In genomic region chr17:27977751-27978688, GRCh38 we compare ENCODE assay signal across 31 cellular contexts.
A peak's percentile ranks its signal among the peaks of the same experiment; 100 is the strongest.
DNase-seq lines count a peak whose midpoint lies in the region; ATAC-seq, FAIRE-seq and TF ChIP-seq lines count a peak whose summit lies in the region.
"Had no signal": no experiment of that assay in that cellular context is flagged by ENCODE, and none has a peak within 500 bp of the region (broad histone marks: within the 10 kb centered on the region; RNA-seq: fewer than 3 reads in every experiment).

No MANE protein-coding gene starts in this region.

- no peaks in the 10 kb centered on the region for H3K9me3 Mint-ChIP-seq in activated naive CD4-positive, alpha-beta T cell treated with anti-CD3 and anti-CD28 coated beads for 36 hours
- H3K9me3 Mint-ChIP-seq: activated naive CD4-positive, alpha-beta T cell treated with anti-CD3 and anti-CD28 coated beads, Interleukin-2, amount 10 ng/mL, durations not matched to agents 7 days and 5 days; stimulated activated naive CD8-positive, alpha-beta T cell treated with anti-CD3 and anti-CD28 coated beads, Interleukin-15, Interleukin-2, amounts not matched to agents 100 ng/mL and 50 ng/mL, for 24 hours; WTC11 had no signal

- no peak overlapping the region for H3K4me3 Mint-ChIP-seq in activated naive CD4-positive, alpha-beta T cell treated with anti-CD3 and anti-CD28 coated beads for 36 hours
- H3K4me3 Mint-ChIP-seq: activated CD8-positive, alpha-beta memory T cell treated with anti-CD3 and anti-CD28 coated beads, Interleukin-2, amount 10 ng/mL, durations not matched to agents 7 days and 5 days; activated naive CD4-positive, alpha-beta T cell treated with anti-CD3 and anti-CD28 coated beads, Interleukin-2, amount 10 ng/mL, durations not matched to agents 7 days and 5 days; CD8-positive, alpha-beta T cell; naive B cell; stimulated activated naive CD8-positive, alpha-beta T cell treated with anti-CD3 and anti-CD28 coated beads, Interleukin-15, Interleukin-2, amounts not matched to agents 100 ng/mL and 50 ng/mL, for 24 hours; WTC11 had no signal

- no peaks in the 10 kb centered on the region for H4K20me1 ChIP-seq in K562 (replicated peaks; ENCODE audit: control insufficient read depth, insufficient read depth, low read length)

- H3K36me3 ChIP-seq in heart right ventricle = no peaks in the 10 kb centered on the region
- no peaks in the 10 kb centered on the region for H3K36me3 ChIP-seq in heart left ventricle
- no peaks in the 10 kb centered on the region for H3K36me3 ChIP-seq in K562 (ENCODE audit: control insufficient read depth, insufficient read depth, low read length)
- H3K36me3 ChIP-seq: colonic mucosa, prostate gland, SJCRH30, thyroid gland had no signal

- H3K9me3 ChIP-seq in heart right ventricle = peaks cover 0 to 8% (median 0%) of the 10 kb centered on the region in 11 donors
- no peaks in the 10 kb centered on the region for H3K9me3 ChIP-seq in heart left ventricle
- no peaks in the 10 kb centered on the region for H3K9me3 ChIP-seq in K562 (replicated peaks; ENCODE audit: control insufficient read depth, insufficient read depth, low read depth, low read length)
- H3K9me3 ChIP-seq: colonic mucosa, prostate gland, SJCRH30, thyroid gland had no signal

- BruUV-seq in K562 (replicated peaks; lab: Mats Ljungman, UMichigan) = no TSS peak

- TF ChIP-seq EP300 in K562 (IDR thresholded peaks at IDR 0.05; ENCODE audit: low read length) = no peak

- TF ChIP-seq RAD21 in K562 (CRISPR knock-in tag; conservative IDR thresholded peaks at IDR 0.05 in 1 of 2, IDR thresholded peaks at IDR 0.05 in 1 of 2) = no peak

- H3K4me1 ChIP-seq in heart right ventricle (peaks cover 0 to 33% (median 0%) of the 10 kb centered on the region in 9 donors), heart left ventricle (peaks cover 0 to 11% (median 0%) of the 10 kb centered on the region in 12 donors), K562 (replicated peaks in 1 of 2; ENCODE audit: control insufficient read depth in 2 of 2, insufficient read depth in 2 of 2, low read length in 2 of 2) (peaks cover 26 to 61% of the 10 kb centered on the region in 2 experiments)
- H3K4me1 ChIP-seq: colonic mucosa, prostate gland had no signal

- H3K4me1 Mint-ChIP-seq in activated naive CD4-positive, alpha-beta T cell treated with anti-CD3 and anti-CD28 coated beads for 36 hours (ENCODE audit: low read depth) = no peaks in the 10 kb centered on the region
- H3K4me1 Mint-ChIP-seq: activated naive CD4-positive, alpha-beta T cell treated with anti-CD3 and anti-CD28 coated beads, Interleukin-2, amount 10 ng/mL, durations not matched to agents 7 days and 5 days had no signal

- no peaks in the 10 kb centered on the region for H3K27me3 Mint-ChIP-seq in activated naive CD4-positive, alpha-beta T cell treated with anti-CD3 and anti-CD28 coated beads for 36 hours (ENCODE audit: low read depth)
- H3K27me3 Mint-ChIP-seq: stimulated activated naive CD8-positive, alpha-beta T cell treated with anti-CD3 and anti-CD28 coated beads, Interleukin-15, Interleukin-2, amounts not matched to agents 100 ng/mL and 50 ng/mL, for 24 hours had no signal

- ATAC-seq in heart right ventricle = no peak
- no peak for ATAC-seq in heart left ventricle
- ATAC-seq in K562 = peak; percentile 44
- no peak for ATAC-seq in GM21367 (IDR thresholded peaks at IDR 0.05; ENCODE audit: unreplicated experiment)
- ATAC-seq: activated CD8-positive, alpha-beta memory T cell treated with anti-CD3 and anti-CD28 coated beads, Interleukin-2, amount 10 ng/mL, durations not matched to agents 7 days and 5 days; CD8-positive, alpha-beta T cell; HCT116; left lobe of liver; WTC11 had no signal

- no peaks in the 10 kb centered on the region for H3K9me1 ChIP-seq in K562 (ENCODE audit: control insufficient read depth, insufficient read depth, low read length)

- H3K36me3 Mint-ChIP-seq in activated naive CD4-positive, alpha-beta T cell treated with anti-CD3 and anti-CD28 coated beads for 36 hours (ENCODE audit: low read depth) = no peaks in the 10 kb centered on the region
- H3K36me3 Mint-ChIP-seq: activated CD8-positive, alpha-beta memory T cell treated with anti-CD3 and anti-CD28 coated beads, Interleukin-2, amount 10 ng/mL, durations not matched to agents 7 days and 5 days; activated naive CD4-positive, alpha-beta T cell treated with anti-CD3 and anti-CD28 coated beads, Interleukin-2, amount 10 ng/mL, durations not matched to agents 7 days and 5 days; CD8-positive, alpha-beta T cell; WTC11 had no signal

- TF ChIP-seq POLR2A in heart left ventricle (IDR thresholded peaks at IDR 0.05) = no peak
- TF ChIP-seq POLR2A in K562 (conservative IDR thresholded peaks at IDR 0.05) = no peak

- WGBS in heart right ventricle, 2 donors = 80 to 85% methylated on average over 5 of the region's 5 CpGs
- 86 to 91% (median 90%) methylated on average over 5 of the region's 5 CpGs for WGBS in heart left ventricle, 4 donors
- 51% methylated on average over 5 of the region's 5 CpGs for WGBS in K562 (ENCODE audit: insufficient coverage, low coverage, missing lambda C conversion rate)

- H3K79me2 ChIP-seq in K562 (ENCODE audit: control insufficient read depth, insufficient read depth, low read length) = no peaks in the 10 kb centered on the region

- peak overlapping the region; percentile 29; the same call in 1 of the 2 replicates for H3K4me2 ChIP-seq in K562 (ENCODE audit: insufficient read depth, low read length)

- DNase-seq in heart right ventricle (no peak), heart left ventricle (no peak), NCI-H1694 (lab: John Stamatoyannopoulos, UW) (peak; percentile 46), K562 (ENCODE audit: extremely low read depth in 1 of 4, low spot score in 3 of 4) (peak in 2 of 4 experiments; percentile 23 to 38), medulla oblongata (ENCODE audit: extremely low spot score) (no peak)
- DNase-seq in activated naive CD4-positive, alpha-beta T cell treated with anti-CD3 and anti-CD28 coated beads for 36 hours = no peak
- DNase-seq: activated CD4-positive, alpha-beta T cell treated with anti-CD3 and anti-CD28 coated beads, Interleukin-2, amount 50 U/mL, for 1 hour; activated CD8-positive, alpha-beta memory T cell treated with anti-CD3 and anti-CD28 coated beads, Interleukin-2, amount 10 ng/mL, durations not matched to agents 7 days and 5 days; activated naive CD4-positive, alpha-beta T cell treated with anti-CD3 and anti-CD28 coated beads, Interleukin-2, amount 10 ng/mL, durations not matched to agents 7 days and 5 days; AML-193; amniotic stem cell; CD8-positive, alpha-beta T cell; colonic mucosa; effector memory CD4-positive, alpha-beta T cell; erythroblast; Karpas-422; naive B cell; nucleus accumbens; SJCRH30; stimulated activated CD4-positive, alpha-beta T cell treated with anti-CD3 and anti-CD28 coated beads, Interleukin-15, amount 100 ng/mL, for 24 hours; thyroid gland had no signal

- H3K27me3 ChIP-seq in heart right ventricle (peaks cover 0 to 3% (median 0%) of the 10 kb centered on the region in 7 donors), heart left ventricle (no peaks in the 10 kb centered on the region), K562 (ENCODE audit: control insufficient read depth in 2 of 2, insufficient read depth in 2 of 2, low read length in 2 of 2) (no peaks in the 10 kb centered on the region)
- H3K27me3 ChIP-seq: colonic mucosa, thyroid gland had no signal

- POLR2A ChIA-PET in K562 (lab: Yijun Ruan, JAX) = interaction anchor here (0.7 kb wide), 1 partner anchor 13 kb away, joined by 3 read pairs; no protein-coding TSS in a partner anchor

- in situ Hi-C loops in K562 (cut with MboI) = no loop called here

- H3K4me3 ChIP-seq in heart right ventricle = no peak overlapping the region
- H3K4me3 ChIP-seq in heart left ventricle = no peak overlapping the region
- H3K4me3 ChIP-seq in K562 = no peak overlapping the region
- H3K4me3 ChIP-seq: colonic mucosa, prostate gland, SJCRH30, thyroid gland had no signal

- H3K27ac Mint-ChIP-seq in activated naive CD4-positive, alpha-beta T cell treated with anti-CD3 and anti-CD28 coated beads for 36 hours = no peak overlapping the region
- H3K27ac Mint-ChIP-seq: activated CD8-positive, alpha-beta memory T cell treated with anti-CD3 and anti-CD28 coated beads, Interleukin-2, amount 10 ng/mL, durations not matched to agents 7 days and 5 days; activated naive CD4-positive, alpha-beta T cell treated with anti-CD3 and anti-CD28 coated beads, Interleukin-2, amount 10 ng/mL, durations not matched to agents 7 days and 5 days; CD8-positive, alpha-beta T cell; naive B cell; stimulated activated naive CD8-positive, alpha-beta T cell treated with anti-CD3 and anti-CD28 coated beads, Interleukin-15, Interleukin-2, amounts not matched to agents 100 ng/mL and 50 ng/mL, for 24 hours; WTC11 had no signal

- H3K27ac ChIP-seq in heart right ventricle (peak overlapping the region in 6 of 10 donors; percentile 3 to 74 (median 32)), heart left ventricle (peak overlapping the region in 5 of 12 donors; percentile 18 to 48 (median 28)), K562 (ENCODE audit: extremely low read depth, low read depth, low read length) (no peak overlapping the region), temporal lobe (ENCODE audit: low read depth, low read length) (peak overlapping the region; percentile 27)
- H3K27ac ChIP-seq: colonic mucosa, prostate gland, SJCRH30, thyroid gland had no signal

- TF ChIP-seq CTCF in heart right ventricle (IDR thresholded peaks at IDR 0.05) = no peak
- no peak for TF ChIP-seq CTCF in heart left ventricle (IDR thresholded peaks at IDR 0.05)
- no peak for TF ChIP-seq CTCF in K562 (IDR thresholded peaks at IDR 0.05 in 2 of 3, conservative IDR thresholded peaks at IDR 0.05 in 1 of 3; ENCODE audit: insufficient read depth in 2 of 3, low read depth in 1 of 3, low read length in 3 of 3)

- CTCF ChIA-PET in K562 (lab: Yijun Ruan, JAX; ENCODE audit: low intra/inter-chr PET ratio) = no interaction called here
- CTCF ChIA-PET in activated naive CD4-positive, alpha-beta T cell treated with anti-CD3 and anti-CD28 coated beads for 36 hours (lab: Charles Lee) = interaction anchor here (0.7 kb wide), 1 partner anchor 20 kb away, joined by 3 read pairs; no protein-coding TSS in a partner anchor

- peak overlapping the region; percentile 27 for H2AFZ ChIP-seq in K562 (ENCODE audit: low read depth, low read length)

- FAIRE-seq in K562 (lab: Jason Lieb, UNC) = peak; percentile 15
- FAIRE-seq: A204.1, G401.6, RCC 7860 had no signal

- peak overlapping the region in 1 of 2 experiments; percentile 72; a peak in 1 of 4 replicates for H3K9ac ChIP-seq in K562 (ENCODE audit: insufficient read depth in 1 of 2, low read depth in 2 of 2, low read length in 2 of 2)

- intact Hi-C loops in heart right ventricle (cut with DNase I) (loop anchor here in 2 of 10 donors (5.0 to 10.0 kb wide), 2 partner anchors 63 to 81 kb away; no protein-coding TSS in a partner anchor), heart left ventricle (cut with DNase I) (no loop called here), K562 (cut with micrococcal nuclease) (no loop called here)
- intact Hi-C loops in activated naive CD4-positive, alpha-beta T cell treated with anti-CD3 and anti-CD28 coated beads for 36 hours (cut with micrococcal nuclease) = loop anchor here (10.0 kb wide), 1 partner anchor 63 kb away; no protein-coding TSS in a partner anchor
